ENCODE assay signal across 21 cellular contexts in the genomic region with DNA sequence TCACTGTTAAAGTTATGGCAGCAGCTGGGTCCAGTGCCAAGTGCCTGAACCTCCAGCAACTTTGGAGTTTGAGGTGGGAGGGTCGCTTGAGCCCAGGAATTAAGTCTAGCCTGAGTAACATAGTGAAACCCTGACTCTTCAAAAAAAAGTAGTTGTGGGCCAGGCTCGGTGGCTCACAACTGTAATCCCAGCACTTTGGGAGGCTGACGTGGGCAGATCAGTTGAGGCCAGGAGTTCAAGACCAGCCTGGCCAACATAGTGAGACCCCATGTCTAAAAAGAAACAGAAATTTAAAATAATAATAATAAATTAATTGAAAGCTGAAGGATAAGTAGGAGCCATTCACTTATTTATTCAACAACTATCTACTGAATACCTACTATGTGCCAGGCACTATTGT.
"Had no signal": no experiment of that assay in that cellular context is flagged by ENCODE, and none has a peak within 500 bp of the region (broad histone marks: within the 10 kb centered on the region; RNA-seq: fewer than 3 reads in every experiment).

No MANE protein-coding gene starts in this region.

- FAIRE-seq: colon had no signal

- H3K27ac Mint-ChIP-seq: activated CD4-positive, alpha-beta memory T cell treated with anti-CD3 and anti-CD28 coated beads for 36 hours; activated CD4-positive, alpha-beta T cell treated with anti-CD3 and anti-CD28 coated beads, Interleukin-2, amount 10 ng/mL, durations not matched to agents 7 days and 5 days; activated naive CD4-positive, alpha-beta T cell treated with anti-CD3 and anti-CD28 coated beads for 36 hours; activated naive CD8-positive, alpha-beta T cell treated with anti-CD3 and anti-CD28 coated beads for 36 hours had no signal

- H3K9me3 ChIP-seq: Peyer's patch, SJSA1 had no signal

- H3K36me3 ChIP-seq: SJSA1 had no signal

- H3K27me3 ChIP-seq: Peyer's patch had no signal

- H3K4me1 ChIP-seq: SJSA1 had no signal

- DNase-seq: activated CD4-positive, alpha-beta memory T cell treated with anti-CD3 and anti-CD28 coated beads for 36 hours; activated CD4-positive, alpha-beta T cell treated with anti-CD3 and anti-CD28 coated beads for 1 hour; activated CD4-positive, alpha-beta T cell treated with anti-CD3 and anti-CD28 coated beads, Interleukin-2, amount 10 ng/mL, durations not matched to agents 7 days and 5 days; activated CD8-positive, alpha-beta memory T cell treated with anti-CD3 and anti-CD28 coated beads for 24 hours; activated effector memory CD4-positive, alpha-beta T cell treated with anti-CD3 and anti-CD28 coated beads, Interleukin-2, amount 50 U/mL, for 16 hours; activated naive CD4-positive, alpha-beta T cell treated with anti-CD3 and anti-CD28 coated beads for 36 hours; activated naive CD8-positive, alpha-beta T cell treated with anti-CD3 and anti-CD28 coated beads for 36 hours; activated T-cell treated with anti-CD3 and anti-CD28 coated beads, Interleukin-2, amount 50 U/mL, for 4 hours; anterior cingulate cortex; cerebellar nuclear complex; NCI-H146; NCI-H187 treated with DMSO at 0.1 percent for 48 hours; NCI-H2081 treated with DMSO at 0.1 percent for 48 hours; NCI-H446; NCI-H524; Peyer's patch; SHP77; SW 1271 had no signal

- H3K9me3 Mint-ChIP-seq: activated T-cell treated with anti-CD3 and anti-CD28 coated beads, Interleukin-2, amount 50 U/mL, for 4 hours had no signal

- H3K27me3 Mint-ChIP-seq: activated CD4-positive, alpha-beta memory T cell treated with anti-CD3 and anti-CD28 coated beads for 36 hours; activated CD4-positive, alpha-beta T cell treated with anti-CD3 and anti-CD28 coated beads, Interleukin-2, amount 10 ng/mL, durations not matched to agents 7 days and 5 days; activated naive CD8-positive, alpha-beta T cell treated with anti-CD3 and anti-CD28 coated beads for 36 hours had no signal

- H3K27ac ChIP-seq: Peyer's patch, SJSA1 had no signal

- H3K4me3 Mint-ChIP-seq: activated CD4-positive, alpha-beta memory T cell treated with anti-CD3 and anti-CD28 coated beads for 36 hours; activated CD4-positive, alpha-beta T cell treated with anti-CD3 and anti-CD28 coated beads, Interleukin-2, amount 10 ng/mL, durations not matched to agents 7 days and 5 days; activated naive CD4-positive, alpha-beta T cell treated with anti-CD3 and anti-CD28 coated beads for 36 hours; activated naive CD8-positive, alpha-beta T cell treated with anti-CD3 and anti-CD28 coated beads for 36 hours; activated T-cell treated with anti-CD3 and anti-CD28 coated beads, Interleukin-2, amount 50 U/mL, for 4 hours had no signal

- H3K4me3 ChIP-seq: Peyer's patch, SJSA1 had no signal

- ATAC-seq: activated T-cell treated with anti-CD3 and anti-CD28 coated beads, Interleukin-2, amount 50 U/mL, for 4 hours; SK-N-SH treated with all-trans-retinoic acid at 6 μM for 48 hours had no signal
